2 cellular contexts compared by ENCODE assay signal in genomic region chr18:74785632-74786031, GRCh38.
A peak's percentile ranks its signal among the peaks of the same experiment; 100 is the strongest.
TF ChIP-seq lines count a peak whose summit lies in the region.

No MANE protein-coding gene starts in this region.

TF ChIP-seq in HepG2, 621 proteins besides CTCF, POLR2A, EP300 and RAD21:
- TF ChIP-seq, protein P1, sequence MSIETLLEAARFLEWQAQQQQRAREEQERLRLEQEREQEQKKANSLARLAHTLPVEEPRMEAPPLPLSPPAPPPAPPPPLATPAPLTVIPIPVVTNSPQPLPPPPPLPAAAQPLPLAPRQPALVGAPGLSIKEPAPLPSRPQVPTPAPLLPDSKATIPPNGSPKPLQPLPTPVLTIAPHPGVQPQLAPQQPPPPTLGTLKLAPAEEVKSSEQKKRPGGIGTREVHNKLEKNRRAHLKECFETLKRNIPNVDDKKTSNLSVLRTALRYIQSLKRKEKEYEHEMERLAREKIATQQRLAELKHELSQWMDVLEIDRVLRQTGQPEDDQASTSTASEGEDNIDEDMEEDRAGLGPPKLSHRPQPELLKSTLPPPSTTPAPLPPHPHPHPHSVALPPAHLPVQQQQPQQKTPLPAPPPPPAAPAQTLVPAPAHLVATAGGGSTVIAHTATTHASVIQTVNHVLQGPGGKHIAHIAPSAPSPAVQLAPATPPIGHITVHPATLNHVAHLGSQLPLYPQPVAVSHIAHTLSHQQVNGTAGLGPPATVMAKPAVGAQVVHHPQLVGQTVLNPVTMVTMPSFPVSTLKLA (IDR thresholded peaks at IDR 0.05): peak; percentile 100
- TF ChIP-seq ZFP1 (CRISPR knock-in tag; IDR thresholded peaks at IDR 0.05) (no peak), FOXP4 (CRISPR knock-in tag; IDR thresholded peaks at IDR 0.05) (no peak), LCORL (IDR thresholded peaks at IDR 0.05) (no peak), LCORL (CRISPR knock-in tag; IDR thresholded peaks at IDR 0.05) (no peak)

TF ChIP-seq in H1, 55 proteins besides CTCF, POLR2A, EP300 and RAD21:
- TF ChIP-seq CHD1 (IDR thresholded peaks at IDR 0.05; ENCODE audit: low read depth, low read length) (no peak), NRF1 (IDR thresholded peaks at IDR 0.05; ENCODE audit: low read depth, low read length) (no peak), BCL11A (IDR thresholded peaks at IDR 0.05; ENCODE audit: low read depth in 2 of 2, low read length in 2 of 2) (no peak), SIN3A (conservative IDR thresholded peaks at IDR 0.05 in 1 of 2, IDR thresholded peaks at IDR 0.05 in 1 of 2; ENCODE audit: low read depth in 1 of 2, low read length in 2 of 2) (no peak), RFX5 (IDR thresholded peaks at IDR 0.05; ENCODE audit: borderline replicate concordance, low read depth, low read length) (no peak), PHF8 (conservative IDR thresholded peaks at IDR 0.05; ENCODE audit: low read depth, low read length) (no peak), CBX8 (IDR thresholded peaks at IDR 0.05; ENCODE audit: borderline replicate concordance, low read depth, low read length) (no peak), CHD2 (IDR thresholded peaks at IDR 0.05; ENCODE audit: low read length) (no peak), POLR2AphosphoS5 (IDR thresholded peaks at IDR 0.05; ENCODE audit: low read depth, low read length) (no peak), TCF12 (IDR thresholded peaks at IDR 0.05; ENCODE audit: low read depth, low read length) (no peak), TEAD4 (IDR thresholded peaks at IDR 0.05; ENCODE audit: low read depth, low read length) (no peak), ASH2L (IDR thresholded peaks at IDR 0.05; ENCODE audit: low read length) (no peak), KDM4A (IDR thresholded peaks at IDR 0.05; ENCODE audit: low read depth, low read length, severe bottlenecking) (no peak), SUZ12 (IDR thresholded peaks at IDR 0.05; ENCODE audit: low read length) (no peak), USF2 (IDR thresholded peaks at IDR 0.05; ENCODE audit: low read length) (no peak), EZH2 (IDR thresholded peaks at IDR 0.05; ENCODE audit: low read depth, low read length, severe bottlenecking) (no peak), POU5F1 (IDR thresholded peaks at IDR 0.05; ENCODE audit: low read depth, low read length) (no peak), ATF2 (IDR thresholded peaks at IDR 0.05; ENCODE audit: low read length) (no peak)
